In genomic region chr16:66946541-66946940, GRCh38 we compare ENCODE assay signal across 12 cellular contexts. TPM values are rescaled to one million over a fixed set of nuclear protein-coding genes. Genes with fewer than 3 reads are reported as not detected.
DNase-seq lines count a peak whose midpoint lies in the region; ATAC-seq, FAIRE-seq and TF ChIP-seq lines count a peak whose summit lies in the region.
"Had no signal": no experiment of that assay in that cellular context is flagged by ENCODE, and none has a peak within 500 bp of the region (broad histone marks: within the 10 kb centered on the region; RNA-seq: fewer than 3 reads in every experiment).

No MANE protein-coding gene starts in this region.

- DNase-seq in SK-N-SH (no peak), RWPE1 (ENCODE audit: low spot score) (no peak), H1 (ENCODE audit: low read depth in 1 of 2, low spot score in 2 of 2) (no peak), gastrocnemius medialis (no peak), inferior parietal cortex (ENCODE audit: extremely low spot score) (no peak), cerebellum (ENCODE audit: low spot score) (no peak)

- H3K23ac ChIP-seq in H1 (ENCODE audit: insufficient read length) = no peak overlapping the region

- H2AFZ ChIP-seq in SK-N-SH (ENCODE audit: low read depth) (no peak overlapping the region), H1 (ENCODE audit: low read length) (no peak overlapping the region)
- H2AFZ ChIP-seq: GM23248 had no signal

- no peak overlapping the region for H2BK120ac ChIP-seq in H1 (replicated peaks; ENCODE audit: low read depth, low read length)

- H3K9ac ChIP-seq in SK-N-SH = no peak overlapping the region
- no peak overlapping the region for H3K9ac ChIP-seq in H1 (replicated peaks in 1 of 4; ENCODE audit: extremely low read depth in 1 of 4, low read depth in 3 of 4, low read length in 3 of 4)
- H3K9ac ChIP-seq: BLaER1 treated with 17β-estradiol and CSF1 and Interleukin-3, amounts not matched to agents 10 nM and 100 nM; GM23248 had no signal

- peak overlapping the region; percentile 53; the same call in 1 of the 2 replicates for H2AK5ac ChIP-seq in H1 (ENCODE audit: low read depth, low read length)

- TF ChIP-seq EP300 in SK-N-SH (IDR thresholded peaks at IDR 0.05; ENCODE audit: borderline replicate concordance in 1 of 2, low read depth in 1 of 2, low read length in 1 of 2) = no peak
- TF ChIP-seq EP300 in H1 (IDR thresholded peaks at IDR 0.05; ENCODE audit: borderline replicate concordance in 1 of 2, low read depth in 2 of 2, low read length in 2 of 2) = no peak

- CTCF ChIA-PET in SK-N-SH (lab: Yijun Ruan, JAX) = interaction anchor here (0.6 to 3.6 kb wide), 9 partner anchors 8 to 272 kb away, joined by 3 to 22 read pairs (median 6); partner anchors contain the start of gene CES3
- CTCF ChIA-PET in RWPE1 (lab: Yijun Ruan, JAX) = interaction anchor here (0.6 to 1.5 kb wide), 4 partner anchors 68 to 239 kb away, joined by 3 to 7 read pairs (median 4); no protein-coding TSS in a partner anchor
- CTCF ChIA-PET in H1 (lab: Charles Lee; ENCODE audit: partially characterized antibody) = interaction anchor here (0.7 to 4.7 kb wide), 10 partner anchors 12 to 55 kb away, joined by 3 to 18 read pairs (median 4); partner anchors contain the start of gene CDH16

- intact Hi-C loops in gastrocnemius medialis (cut with DNase I; ENCODE audit: low total_unique reads) = loop anchor here (2.0 kb wide), 1 partner anchor 208 kb away; no protein-coding TSS in a partner anchor

- H3K36me3 ChIP-seq in SK-N-SH (replicated peaks in 1 of 2; ENCODE audit: control insufficient read depth in 1 of 2, insufficient read depth in 2 of 2, low read length in 1 of 2) (peaks cover 5 to 23% of the 10 kb centered on the region in 2 experiments), H1 (ENCODE audit: control insufficient read depth in 2 of 4, insufficient read depth in 4 of 4, low read length in 3 of 4) (peaks cover 4 to 14% (median 9%) of the 10 kb centered on the region in 4 experiments; a peak in 6 of 8 replicates), gastrocnemius medialis (peaks cover 0 to 25% of the 10 kb centered on the region in 2 donors)

- H3K27me3 ChIP-seq in SK-N-SH (ENCODE audit: insufficient read depth) (no peaks in the 10 kb centered on the region), H1 (replicated peaks in 1 of 4; ENCODE audit: control insufficient read depth in 3 of 4, extremely low read depth in 1 of 4, insufficient read depth in 3 of 4, low read length in 3 of 4) (peaks cover 10 to 34% (median 32%) of the 10 kb centered on the region in 4 experiments), gastrocnemius medialis (no peaks in the 10 kb centered on the region)

- H3K27ac ChIP-seq in SK-N-SH (ENCODE audit: low read depth in 2 of 2, low read length in 1 of 2) = no peak overlapping the region
- H3K27ac ChIP-seq in RWPE1 = 0 out of 2 replicates have a peak overlapping the region, but pooled peaks have one; percentile 4
- no peak overlapping the region for H3K27ac ChIP-seq in H1 (ENCODE audit: low read depth, low read length)
- peak overlapping the region; percentile 97 to 99 (median 97) for H3K27ac ChIP-seq in gastrocnemius medialis
- H3K27ac ChIP-seq: BLaER1 treated with 17β-estradiol and CSF1 and Interleukin-3, amounts not matched to agents 10 nM and 100 nM; GM23248; HL-60 had no signal

- no peak overlapping the region for H3K56ac ChIP-seq in H1 (replicated peaks; ENCODE audit: insufficient read length, low read depth, low read length)

- no peak overlapping the region for H2BK5ac ChIP-seq in H1 (ENCODE audit: low read depth, low read length)

- no peaks in the 10 kb centered on the region; the same call in 1 of the 2 replicates for H3K9me3 ChIP-seq in SK-N-SH
- no peaks in the 10 kb centered on the region for H3K9me3 ChIP-seq in H1 (ENCODE audit: insufficient read depth in 2 of 2, low read depth in 1 of 2, low read length in 1 of 2)
- no peaks in the 10 kb centered on the region for H3K9me3 ChIP-seq in gastrocnemius medialis

- H3K79me2 ChIP-seq in SK-N-SH (ENCODE audit: insufficient read depth) = no peaks in the 10 kb centered on the region
- no peaks in the 10 kb centered on the region for H3K79me2 ChIP-seq in H1 (ENCODE audit: control insufficient read depth in 1 of 2, insufficient read depth in 2 of 2, low read length in 2 of 2)

- H2BK20ac ChIP-seq in H1 (ENCODE audit: low read length) = no peak overlapping the region

- H3K4me2 ChIP-seq in SK-N-SH = no peak overlapping the region
- no peak overlapping the region for H3K4me2 ChIP-seq in H1 (ENCODE audit: insufficient read depth in 1 of 2, low read depth in 2 of 2, low read length in 2 of 2)

- TF ChIP-seq RAD21 in SK-N-SH (IDR thresholded peaks at IDR 0.05; ENCODE audit: low read length) = no peak
- no peak for TF ChIP-seq RAD21 in H1 (IDR thresholded peaks at IDR 0.05 in 1 of 2, conservative IDR thresholded peaks at IDR 0.05 in 1 of 2; ENCODE audit: low read depth in 2 of 2, low read length in 2 of 2)

- H3K79me1 ChIP-seq in H1 (ENCODE audit: low read depth, low read length) = no peaks in the 10 kb centered on the region

- peaks cover 14% of the 10 kb centered on the region for H3F3A ChIP-seq in SK-N-SH (replicated peaks; ENCODE audit: insufficient read depth)

- no peak overlapping the region for H3K4ac ChIP-seq in H1 (replicated peaks; ENCODE audit: insufficient read length, low read depth, low read length)

- H4K8ac ChIP-seq in H1 (ENCODE audit: extremely low read depth, insufficient read depth, low read length) = no peak overlapping the region

- no peak for FAIRE-seq in H1 (lab: Jason Lieb, UNC)

- POLR2A ChIA-PET in SK-N-SH (lab: Yijun Ruan, JAX) = interaction anchor here (0.8 kb wide), 1 partner anchor 257 kb away, joined by 3 read pairs; no protein-coding TSS in a partner anchor
- POLR2A ChIA-PET in RWPE1 (lab: Yijun Ruan, JAX; ENCODE audit: low non-redundant PET) = no interaction called here
- POLR2A ChIA-PET in H1 (lab: Charles Lee; ENCODE audit: partially characterized antibody) = no interaction called here

- H4K5ac ChIP-seq in H1 (ENCODE audit: insufficient read length, low read depth, low read length) = no peak overlapping the region

- H3K4me3 ChIP-seq in SK-N-SH (ENCODE audit: low read depth in 2 of 2, low read length in 1 of 2) (no peak overlapping the region), H1 (ENCODE audit: extremely low read depth in 1 of 4, insufficient read depth in 2 of 4, low read depth in 3 of 4, low read length in 4 of 4) (no peak overlapping the region), gastrocnemius medialis (no peak overlapping the region)
- H3K4me3 ChIP-seq: BLaER1 treated with 17β-estradiol and CSF1 and Interleukin-3, amounts not matched to agents 10 nM and 100 nM; GM23248 had no signal

- 0 out of 3 replicates have a peak, but pooled peaks have one; percentile 3 for ATAC-seq in SK-N-SH treated with all-trans-retinoic acid at 6 μM for 48 hours
- ATAC-seq in gastrocnemius medialis = no peak

- H3K23me2 ChIP-seq in H1 (ENCODE audit: low read depth, low read length) = peaks cover 2% of the 10 kb centered on the region; the same call in 1 of the 2 replicates

- no peak for TF ChIP-seq POLR2A in H1 (IDR thresholded peaks at IDR 0.05; ENCODE audit: control extremely low read depth in 1 of 2, low read depth in 2 of 2, low read length in 2 of 2)
- TF ChIP-seq POLR2A in gastrocnemius medialis (IDR thresholded peaks at IDR 0.05) = no peak

- H2BK15ac ChIP-seq in H1 (ENCODE audit: low read length) = no peak overlapping the region

- no peaks in the 10 kb centered on the region for H3K9me2 ChIP-seq in SK-N-SH

- H4K91ac ChIP-seq in H1 (replicated peaks; ENCODE audit: insufficient read length, low read length) = no peak overlapping the region

- H3K14ac ChIP-seq in H1 (ENCODE audit: insufficient read length) = no peak overlapping the region

- H2BK12ac ChIP-seq in H1 (ENCODE audit: low read depth, low read length) = no peak overlapping the region

- in situ Hi-C loops in gastrocnemius medialis (cut with MboI; ENCODE audit: low sequenced_read_pairs in 4 of 4) = no loop called here

- WGBS in SK-N-SH (ENCODE audit: low lambda C conversion rate) = 66% methylated on average over 4 of the region's 7 CpGs
- WGBS in H1 (ENCODE audit: extremely low coverage in 1 of 2, insufficient coverage in 1 of 2, insufficient read length in 1 of 2, insufficient replicate concordance in 2 of 2, low coverage in 1 of 2, low lambda C conversion rate in 2 of 2, missing lambda C conversion rate in 1 of 2), 2 experiments = 87% methylated on average over 7 of the region's 7 CpGs; no CpG with 5 or more reads in 1 of the 2 experiments

- H3K4me1 ChIP-seq in SK-N-SH (ENCODE audit: control insufficient read depth in 1 of 2, insufficient read depth in 2 of 2, low read depth in 1 of 2, low read length in 1 of 2) (peaks cover 0 to 8% of the 10 kb centered on the region in 2 experiments; a peak in 1 of 4 replicates), H1 (replicated peaks in 1 of 4; ENCODE audit: control insufficient read depth in 3 of 4, insufficient read depth in 4 of 4, low read length in 3 of 4) (peaks cover 0 to 5% (median 1%) of the 10 kb centered on the region in 4 experiments; a peak in 2 of 7 replicates), gastrocnemius medialis (peaks cover 15 to 28% of the 10 kb centered on the region in 2 donors)

- H4K20me1 ChIP-seq in SK-N-SH (ENCODE audit: insufficient read depth) (no peaks in the 10 kb centered on the region), H1 (replicated peaks in 1 of 2; ENCODE audit: control insufficient read depth in 1 of 2, insufficient read depth in 2 of 2, low read length in 2 of 2) (peaks cover 0 to 3% of the 10 kb centered on the region in 2 experiments)

- no peak overlapping the region for H3K18ac ChIP-seq in H1 (ENCODE audit: extremely low read depth, low read length)

- TF ChIP-seq CTCF in SK-N-SH (IDR thresholded peaks at IDR 0.05) (no peak), RWPE1 (conservative IDR thresholded peaks at IDR 0.05; ENCODE audit: low read depth) (no peak), H1 (IDR thresholded peaks at IDR 0.05; ENCODE audit: control extremely low read depth in 1 of 3, insufficient read depth in 1 of 3, low read depth in 1 of 3, low read length in 3 of 3) (no peak), gastrocnemius medialis (IDR thresholded peaks at IDR 0.05 in 4 of 5, conservative IDR thresholded peaks at IDR 0.05 in 1 of 5) (no peak)

RNA-seq across cellular contexts. Expression of gene CES2, which starts 11.2 kb away (rescaled TPM):
- polyA plus RNA-seq in SK-N-SH (2012; rRNA removed) (33.1 and 37.8 TPM in 2 replicates), H1 (2011; rRNA removed) (8.6 and 16.8 TPM in 2 replicates)
- polyA plus RNA-seq in SK-N-SH (2012; cell fraction: cytosol; rRNA removed) = 17.4 and 23.3 TPM in 2 replicates
- polyA plus RNA-seq in SK-N-SH (2012; cell fraction: nucleus; rRNA removed) = 49.6 and 54.5 TPM in 2 replicates
- total RNA-seq in H1 (2021; fragmentation: NEBNext Ultra II Directional; extraction: Animal tissue kit (Norgen Biotek cat#: 25700)) = 14.4 and 14.7 TPM in 2 replicates
- 12.2 TPM for polyA plus RNA-seq in H1 (2011; cell fraction: cytosol; rRNA removed)
- polyA plus RNA-seq in H1 (2011; cell fraction: nucleus; rRNA removed) = 34.5 TPM
- 12.3 to 15.9 TPM (median 14.2 TPM) in 4 replicates for polyA plus RNA-seq in H1 (2012, experiment 1 of 2)
- polyA plus RNA-seq in H1 (2012, experiment 2 of 2) = 10.4 TPM
- polyA plus RNA-seq in H1 (2013, experiment 1 of 2) = 14.2 TPM
- polyA plus RNA-seq in H1 (2013, experiment 2 of 2) = 12.1 TPM
- polyA minus RNA-seq in H1 (2011; rRNA and poly(A)+ RNA removed) = 16.0 and 19.1 TPM in 2 replicates
- 9.0 TPM for polyA minus RNA-seq in H1 (2011; cell fraction: cytosol; rRNA and poly(A)+ RNA removed)
- 33.8 TPM for polyA minus RNA-seq in H1 (2011; cell fraction: nucleus; rRNA and poly(A)+ RNA removed)
- total RNA-seq in gastrocnemius medialis (10 to 100 TPM; 25.6 to 48.2 (median 37.7) TPM), cerebellum (32.0 TPM)

RNA-seq across cellular contexts. Expression of gene CIAO2B, which starts 12.3 kb away (rescaled TPM):
- polyA plus RNA-seq in SK-N-SH (2012; rRNA removed) (577 and 665 TPM in 2 replicates), H1 (2011; rRNA removed) (248 and 256 TPM in 2 replicates)
- polyA plus RNA-seq in SK-N-SH (2012; cell fraction: cytosol; rRNA removed) = 393 and 468 TPM in 2 replicates
- 306 and 310 TPM in 2 replicates for polyA plus RNA-seq in SK-N-SH (2012; cell fraction: nucleus; rRNA removed)
- total RNA-seq in H1 (2021; fragmentation: NEBNext Ultra II Directional; extraction: Animal tissue kit (Norgen Biotek cat#: 25700)) = 65.6 and 71.3 TPM in 2 replicates
- 191 TPM for polyA plus RNA-seq in H1 (2011; cell fraction: cytosol; rRNA removed)
- polyA plus RNA-seq in H1 (2011; cell fraction: nucleus; rRNA removed) = 156 TPM
- polyA plus RNA-seq in H1 (2012, experiment 1 of 2) = 67.2 to 137 TPM (median 134 TPM) in 4 replicates
- polyA plus RNA-seq in H1 (2012, experiment 2 of 2) = 152 TPM
- 82.5 TPM for polyA plus RNA-seq in H1 (2013, experiment 1 of 2)
- 88.9 TPM for polyA plus RNA-seq in H1 (2013, experiment 2 of 2)
- polyA minus RNA-seq in H1 (2011; rRNA and poly(A)+ RNA removed) = 69.6 and 94.4 TPM in 2 replicates
- 53.9 TPM for polyA minus RNA-seq in H1 (2011; cell fraction: cytosol; rRNA and poly(A)+ RNA removed)
- polyA minus RNA-seq in H1 (2011; cell fraction: nucleus; rRNA and poly(A)+ RNA removed) = 28.7 TPM
- total RNA-seq in gastrocnemius medialis (100 to 1,000 TPM; 189 to 338 (median 264) TPM), cerebellum (60.5 TPM)

RNA-seq across cellular contexts. Expression of gene CES3, which starts 14.5 kb away (rescaled TPM):
- polyA plus RNA-seq in SK-N-SH (2012; rRNA removed) (1.4 and 1.8 TPM in 2 replicates), H1 (2011; rRNA removed) (2.2 and 2.8 TPM in 2 replicates)
- 0.32 and 0.37 TPM in 2 replicates for polyA plus RNA-seq in SK-N-SH (2012; cell fraction: cytosol; rRNA removed)
- polyA plus RNA-seq in SK-N-SH (2012; cell fraction: nucleus; rRNA removed) = 12.0 and 13.8 TPM in 2 replicates
- total RNA-seq in H1 (2021; fragmentation: NEBNext Ultra II Directional; extraction: Animal tissue kit (Norgen Biotek cat#: 25700)) = 1.6 and 1.7 TPM in 2 replicates
- 3.4 TPM for polyA plus RNA-seq in H1 (2011; cell fraction: cytosol; rRNA removed)
- 13.2 TPM for polyA plus RNA-seq in H1 (2011; cell fraction: nucleus; rRNA removed)
- 1.1 to 3.7 TPM (median 2.0 TPM) in 4 replicates for polyA plus RNA-seq in H1 (2012, experiment 1 of 2)
- 0.67 TPM for polyA plus RNA-seq in H1 (2012, experiment 2 of 2)
- polyA plus RNA-seq in H1 (2013, experiment 1 of 2) = 1.7 TPM
- 1.3 TPM for polyA plus RNA-seq in H1 (2013, experiment 2 of 2)
- 2.4 and 2.9 TPM in 2 replicates for polyA minus RNA-seq in H1 (2011; rRNA and poly(A)+ RNA removed)
- 0.59 TPM for polyA minus RNA-seq in H1 (2011; cell fraction: cytosol; rRNA and poly(A)+ RNA removed)
- polyA minus RNA-seq in H1 (2011; cell fraction: nucleus; rRNA and poly(A)+ RNA removed) = 12.5 TPM
- total RNA-seq in gastrocnemius medialis (10 to 100 TPM; 10.3 to 30.3 (median 12.9) TPM), cerebellum (1.5 TPM)
- total RNA-seq: GM23248 had no signal
- polyA plus RNA-seq: GM23248 had no signal

RNA-seq across cellular contexts. Expression of gene RRAD, which starts 21.2 kb away (rescaled TPM):
- polyA plus RNA-seq in SK-N-SH (2012; rRNA removed) (9.3 and 11.7 TPM in 2 replicates), H1 (2011; rRNA removed) (0.08 and 0.17 TPM in 2 replicates)
- polyA plus RNA-seq in SK-N-SH (2012; cell fraction: cytosol; rRNA removed) = 3.5 and 5.2 TPM in 2 replicates
- polyA plus RNA-seq in SK-N-SH (2012; cell fraction: nucleus; rRNA removed) = 16.5 and 22.1 TPM in 2 replicates
- not detected in 2 replicates for total RNA-seq in H1 (2021; fragmentation: NEBNext Ultra II Directional; extraction: Animal tissue kit (Norgen Biotek cat#: 25700))
- 0.26 TPM for polyA plus RNA-seq in H1 (2011; cell fraction: cytosol; rRNA removed)
- 0.57 TPM for polyA plus RNA-seq in H1 (2011; cell fraction: nucleus; rRNA removed)
- 0.16 to 0.83 TPM (median 0.18 TPM) in 3 of 4 replicates, not detected in the other for polyA plus RNA-seq in H1 (2012, experiment 1 of 2)
- 0.16 TPM for polyA plus RNA-seq in H1 (2012, experiment 2 of 2)
- polyA plus RNA-seq in H1 (2013, experiment 1 of 2) = 0.08 TPM
- polyA plus RNA-seq in H1 (2013, experiment 2 of 2) = 0.09 TPM
- polyA minus RNA-seq in H1 (2011; rRNA and poly(A)+ RNA removed) = not detected in 2 replicates
- not detected for polyA minus RNA-seq in H1 (2011; cell fraction: cytosol; rRNA and poly(A)+ RNA removed)
- polyA minus RNA-seq in H1 (2011; cell fraction: nucleus; rRNA and poly(A)+ RNA removed) = not detected
- total RNA-seq in gastrocnemius medialis (1,000 to 10,000 TPM in 1 of 4 donors, 100 to 1,000 TPM in 3; 286 to 1,191 (median 655) TPM), cerebellum (1.1 TPM)
- polyA plus RNA-seq: CD4-positive, CD25-positive, alpha-beta regulatory T cell had no signal

RNA-seq across cellular contexts. Expression of gene CDH16, which starts 27.9 kb away (rescaled TPM):
- polyA plus RNA-seq in SK-N-SH (2012; rRNA removed) (not detected in 2 replicates), H1 (2011; rRNA removed) (not detected in 2 replicates)
- polyA plus RNA-seq in SK-N-SH (2012; cell fraction: cytosol; rRNA removed) = not detected in 2 replicates
- 0.02 TPM in 1 of 2 replicates, not detected in the other for polyA plus RNA-seq in SK-N-SH (2012; cell fraction: nucleus; rRNA removed)
- total RNA-seq in H1 (2021; fragmentation: NEBNext Ultra II Directional; extraction: Animal tissue kit (Norgen Biotek cat#: 25700)) = not detected in 2 replicates
- polyA plus RNA-seq in H1 (2011; cell fraction: cytosol; rRNA removed) = not detected
- polyA plus RNA-seq in H1 (2011; cell fraction: nucleus; rRNA removed) = not detected
- not detected in 4 replicates for polyA plus RNA-seq in H1 (2012, experiment 1 of 2)
- polyA plus RNA-seq in H1 (2012, experiment 2 of 2) = not detected
- polyA plus RNA-seq in H1 (2013, experiment 1 of 2) = not detected
- not detected for polyA plus RNA-seq in H1 (2013, experiment 2 of 2)
- polyA minus RNA-seq in H1 (2011; rRNA and poly(A)+ RNA removed) = not detected in 2 replicates
- not detected for polyA minus RNA-seq in H1 (2011; cell fraction: cytosol; rRNA and poly(A)+ RNA removed)
- not detected for polyA minus RNA-seq in H1 (2011; cell fraction: nucleus; rRNA and poly(A)+ RNA removed)
- total RNA-seq in gastrocnemius medialis (under 1 TPM in 3 of 4 donors, not detected in 1; 0.10 to 0.87 (median 0.16) TPM), cerebellum (not detected)
- total RNA-seq: CD4-positive, CD25-positive, alpha-beta regulatory T cell; GM23248; H7 had no signal
- polyA plus RNA-seq: CD4-positive, CD25-positive, alpha-beta regulatory T cell; GM23248 had no signal

Comparison
In these comparisons a context has a peak if more than half of its experiments do, and no peak if none do; other contexts are left out.
1. H3K27ac ChIP-seq: peak in RWPE1 (single experiment) and gastrocnemius medialis (4 of 4); none in SK-N-SH (0 of 2) and H1 (single experiment).